ENCODE assay signal across 1 cellular context in the genomic region with DNA sequence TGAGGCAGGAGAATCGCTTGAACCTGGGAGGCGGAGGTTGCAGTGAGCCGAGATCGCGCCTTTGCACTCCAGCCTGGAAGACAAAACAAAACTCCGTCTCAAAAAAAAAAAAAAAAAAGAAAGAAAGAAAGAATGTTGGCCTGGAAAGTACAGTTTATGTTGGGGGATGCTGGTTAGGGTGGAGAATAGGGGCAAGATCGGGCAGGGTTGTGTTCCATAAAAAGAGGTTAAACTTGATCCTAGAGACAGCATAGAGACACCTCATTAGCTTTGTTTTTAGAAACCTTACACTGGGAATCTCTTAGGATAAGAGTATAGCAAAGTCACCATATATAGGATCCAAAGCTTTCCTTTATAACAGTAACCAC.
TF ChIP-seq lines count a peak whose summit lies in the region.

No MANE protein-coding gene starts in this region.

TF ChIP-seq in endothelial cell of umbilical vein, 7 proteins besides CTCF, POLR2A, EP300 and RAD21:
- no peak for TF ChIP-seq POLR2AphosphoS5 (IDR thresholded peaks at IDR 0.05; ENCODE audit: insufficient read depth, low read depth, low read length)
- TF ChIP-seq EZH2 (IDR thresholded peaks at IDR 0.05; ENCODE audit: borderline replicate concordance, low read depth, low read length, severe bottlenecking), result no peak
- no peak for TF ChIP-seq FOS (IDR thresholded peaks at IDR 0.05; ENCODE audit: borderline replicate concordance, insufficient read depth, low read length)
- no peak for TF ChIP-seq GATA2 (IDR thresholded peaks at IDR 0.05; ENCODE audit: insufficient read depth, insufficient read length, low read depth, low read length)
- TF ChIP-seq MYC (IDR thresholded peaks at IDR 0.05; ENCODE audit: low read depth, low read length), result no peak
- TF ChIP-seq, protein P1, sequence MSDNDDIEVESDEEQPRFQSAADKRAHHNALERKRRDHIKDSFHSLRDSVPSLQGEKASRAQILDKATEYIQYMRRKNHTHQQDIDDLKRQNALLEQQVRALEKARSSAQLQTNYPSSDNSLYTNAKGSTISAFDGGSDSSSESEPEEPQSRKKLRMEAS (IDR thresholded peaks at IDR 0.05; ENCODE audit: insufficient read depth, insufficient read length), result no peak
- no peak for TF ChIP-seq JUN (IDR thresholded peaks at IDR 0.05; ENCODE audit: borderline replicate concordance, insufficient read depth, insufficient read length, low read depth)
